22 cellular contexts compared by ENCODE assay signal in genomic region chr7:544528-545221, GRCh38. TPM values are rescaled to one million over a fixed set of nuclear protein-coding genes. Genes with fewer than 3 reads are reported as not detected.
DNase-seq lines count a peak whose midpoint lies in the region; ATAC-seq, FAIRE-seq and TF ChIP-seq lines count a peak whose summit lies in the region.
"Had no signal": no experiment of that assay in that cellular context is flagged by ENCODE, and none has a peak within 500 bp of the region (broad histone marks: within the 10 kb centered on the region; RNA-seq: fewer than 3 reads in every experiment).

No MANE protein-coding gene starts in this region.

- H3K36me3 ChIP-seq in K562 (ENCODE audit: control insufficient read depth, insufficient read depth, low read length) (no peaks in the 10 kb centered on the region), mucosa of descending colon (ENCODE audit: low read depth) (no peaks in the 10 kb centered on the region), PC-3 (ENCODE audit: low read depth, low read length) (no peaks in the 10 kb centered on the region)

- no peaks in the 10 kb centered on the region for H3K36me3 Mint-ChIP-seq in natural killer cell treated with Interleukin-12 subunit alpha and Interleukin-12 subunit beta and Interleukin-15 and Interleukin-18, amount 100 ng/mL, for 72 hours
- no peaks in the 10 kb centered on the region for H3K36me3 Mint-ChIP-seq in natural killer cell

- no peak overlapping the region for H3K27ac Mint-ChIP-seq in natural killer cell treated with Interleukin-12 subunit alpha and Interleukin-12 subunit beta and Interleukin-15 and Interleukin-18, amount 100 ng/mL, for 72 hours
- no peak overlapping the region for H3K27ac Mint-ChIP-seq in natural killer cell

- no peaks in the 10 kb centered on the region for H3K27me3 Mint-ChIP-seq in natural killer cell treated with Interleukin-12 subunit alpha and Interleukin-12 subunit beta and Interleukin-15 and Interleukin-18, amount 100 ng/mL, for 72 hours
- no peaks in the 10 kb centered on the region for H3K27me3 Mint-ChIP-seq in natural killer cell (ENCODE audit: low read depth in 2 of 2)
- H3K27me3 Mint-ChIP-seq: CD4-positive, alpha-beta memory T cell had no signal

- 46% methylated on average over 14 of the region's 14 CpGs for WGBS in K562 (ENCODE audit: insufficient coverage, low coverage, missing lambda C conversion rate)

- H3K9me3 ChIP-seq in K562 (replicated peaks; ENCODE audit: control insufficient read depth, insufficient read depth, low read depth, low read length), result no peaks in the 10 kb centered on the region
- no peaks in the 10 kb centered on the region for H3K9me3 ChIP-seq in mucosa of descending colon
- no peaks in the 10 kb centered on the region for H3K9me3 ChIP-seq in PC-3 (ENCODE audit: low read length)

- no peak for TF ChIP-seq POLR2A in K562 (conservative IDR thresholded peaks at IDR 0.05)

- no peak overlapping the region for H2AFZ ChIP-seq in K562 (ENCODE audit: low read depth, low read length)
- H2AFZ ChIP-seq in PC-3 (ENCODE audit: low read length), result no peak overlapping the region
- H2AFZ ChIP-seq: PC-9 had no signal

- no peaks in the 10 kb centered on the region for H3K9me3 Mint-ChIP-seq in natural killer cell treated with Interleukin-12 subunit alpha and Interleukin-12 subunit beta and Interleukin-15 and Interleukin-18, amount 100 ng/mL, for 72 hours
- H3K9me3 Mint-ChIP-seq in natural killer cell, result peaks cover 0 to 2% of the 10 kb centered on the region in 2 donors

- H3K27ac ChIP-seq in K562 (ENCODE audit: extremely low read depth, low read depth, low read length) (no peak overlapping the region), PC-3 (ENCODE audit: low read length) (no peak overlapping the region)

- no peak for TF ChIP-seq EP300 in K562 (IDR thresholded peaks at IDR 0.05; ENCODE audit: low read length)

- no peaks in the 10 kb centered on the region for H3K9me2 ChIP-seq in PC-3 (replicated peaks; ENCODE audit: low read length)

- intact Hi-C loops in natural killer cell (cut with micrococcal nuclease), result no loop called here
- intact Hi-C loops in K562 (cut with micrococcal nuclease), result no loop called here
- intact Hi-C loops in mucosa of descending colon (cut with DNase I, micrococcal nuclease), result no loop called here
- intact Hi-C loops in PC-3 (cut with micrococcal nuclease), result no loop called here

- no peaks in the 10 kb centered on the region for H3F3A ChIP-seq in PC-3 (ENCODE audit: low read length, unreplicated experiment)

- in situ Hi-C loops in K562 (cut with MboI), result no loop called here

- H3K27me3 ChIP-seq in K562 (ENCODE audit: control insufficient read depth in 2 of 2, insufficient read depth in 2 of 2, low read length in 2 of 2) (no peaks in the 10 kb centered on the region), PC-3 (ENCODE audit: low read length) (no peaks in the 10 kb centered on the region)

- H3K4me3 ChIP-seq in K562 (no peak overlapping the region), mucosa of descending colon (no peak overlapping the region), PC-3 (ENCODE audit: low read length) (no peak overlapping the region)
- H3K4me3 ChIP-seq: PC-9 had no signal

- ATAC-seq in natural killer cell treated with Interleukin-12 subunit alpha and Interleukin-12 subunit beta and Interleukin-15 and Interleukin-18, amount 100 ng/mL, for 72 hours, result no peak
- ATAC-seq in natural killer cell (no peak), K562 (no peak), mucosa of descending colon (no peak), PC-3 (no peak), GM21529 (IDR thresholded peaks at IDR 0.05; ENCODE audit: unreplicated experiment) (no peak)

- CTCF ChIA-PET in K562 (lab: Yijun Ruan, JAX; ENCODE audit: low intra/inter-chr PET ratio) (no interaction called here), PC-3 (lab: Charles Lee) (interaction anchor here (0.6 kb wide), 1 partner anchor 104 kb away, joined by 3 read pairs; no protein-coding TSS in a partner anchor)

- no TSS peak for BruUV-seq in K562 (replicated peaks; lab: Mats Ljungman, UMichigan)
- no TSS peak for BruUV-seq in PC-3 (replicated peaks; lab: Mats Ljungman, UMichigan)

- H3K4me1 ChIP-seq in K562 (replicated peaks in 1 of 2; ENCODE audit: control insufficient read depth in 2 of 2, insufficient read depth in 2 of 2, low read length in 2 of 2), result peaks cover 5 to 42% of the 10 kb centered on the region in 2 experiments; a peak in 4 of 5 replicates
- peaks cover 4% of the 10 kb centered on the region for H3K4me1 ChIP-seq in mucosa of descending colon (ENCODE audit: low read depth)
- peaks cover 39% of the 10 kb centered on the region for H3K4me1 ChIP-seq in PC-3 (ENCODE audit: insufficient read depth, low read length)

- peaks cover 0 to 3% of the 10 kb centered on the region in 2 donors for H3K4me1 Mint-ChIP-seq in natural killer cell treated with Interleukin-12 subunit alpha and Interleukin-12 subunit beta and Interleukin-15 and Interleukin-18, amount 100 ng/mL, for 72 hours (ENCODE audit: low read depth in 2 of 2)
- H3K4me1 Mint-ChIP-seq in natural killer cell, result no peaks in the 10 kb centered on the region
- H3K4me1 Mint-ChIP-seq: CD4-positive, alpha-beta memory T cell had no signal

- no peak for TF ChIP-seq CTCF in natural killer cell (IDR thresholded peaks at IDR 0.05)
- no peak for TF ChIP-seq CTCF in K562 (IDR thresholded peaks at IDR 0.05 in 2 of 3, conservative IDR thresholded peaks at IDR 0.05 in 1 of 3; ENCODE audit: insufficient read depth in 2 of 3, low read depth in 1 of 3, low read length in 3 of 3)
- no peak for TF ChIP-seq CTCF in mucosa of descending colon (IDR thresholded peaks at IDR 0.05)
- TF ChIP-seq CTCF in PC-3 (conservative IDR thresholded peaks at IDR 0.05; ENCODE audit: low read depth, low read length), result no peak

- H3K4me3 Mint-ChIP-seq in natural killer cell treated with Interleukin-12 subunit alpha and Interleukin-12 subunit beta and Interleukin-15 and Interleukin-18, amount 100 ng/mL, for 72 hours, result no peak overlapping the region
- no peak overlapping the region for H3K4me3 Mint-ChIP-seq in natural killer cell
- H3K4me3 Mint-ChIP-seq: CD4-positive, alpha-beta memory T cell had no signal

- H3K79me2 ChIP-seq in K562 (ENCODE audit: control insufficient read depth, insufficient read depth, low read length) (no peaks in the 10 kb centered on the region), PC-3 (ENCODE audit: low read length) (no peaks in the 10 kb centered on the region)

- H3K9ac ChIP-seq in K562 (ENCODE audit: insufficient read depth in 1 of 2, low read depth in 2 of 2, low read length in 2 of 2) (no peak overlapping the region), PC-3 (ENCODE audit: low read length) (no peak overlapping the region)

- H3K4me2 ChIP-seq in K562 (ENCODE audit: insufficient read depth, low read length) (no peak overlapping the region), PC-3 (ENCODE audit: low read length) (no peak overlapping the region)

- no peak for TF ChIP-seq RAD21 in K562 (CRISPR knock-in tag; conservative IDR thresholded peaks at IDR 0.05 in 1 of 2, IDR thresholded peaks at IDR 0.05 in 1 of 2)

- no peak for FAIRE-seq in K562 (lab: Jason Lieb, UNC)
- FAIRE-seq: G401.6 had no signal

- peak; percentile 25 for DNase-seq in natural killer cell treated with Interleukin-12 subunit alpha and Interleukin-12 subunit beta and Interleukin-15 and Interleukin-18, amount 100 ng/mL, for 72 hours (ENCODE audit: low spot score)
- no peak for DNase-seq in natural killer cell
- DNase-seq in K562 (ENCODE audit: extremely low read depth in 1 of 4, low spot score in 3 of 4), result no peak
- DNase-seq in mucosa of descending colon, result peak in 2 of 3 donors; percentile 22 to 36
- no peak for DNase-seq in PC-3
- DNase-seq in retina, result no peak
- DNase-seq: C1 segment of cervical spinal cord; CD4-positive, alpha-beta memory T cell; COR-L47; GOT3; HCEC 1CT; KBM-7; MV-4-11; NCI-H1105; NCI-H146; NCI-H2029; NCI-H446; NCI-H524 treated with DMSO at 0.1 percent for 48 hours; NCI-H774 had no signal

- POLR2A ChIA-PET in K562 (lab: Yijun Ruan, JAX) (interaction anchor here (0.6 to 0.9 kb wide), 2 partner anchors 18 to 30 kb away, joined by 3 to 4 read pairs; no protein-coding TSS in a partner anchor), PC-3 (lab: Charles Lee; ENCODE audit: unreplicated experiment) (no interaction called here)

- no peaks in the 10 kb centered on the region for H3K9me1 ChIP-seq in K562 (ENCODE audit: control insufficient read depth, insufficient read depth, low read length)

- no peaks in the 10 kb centered on the region for H4K20me1 ChIP-seq in K562 (replicated peaks; ENCODE audit: control insufficient read depth, insufficient read depth, low read length)
- no peaks in the 10 kb centered on the region for H4K20me1 ChIP-seq in PC-3 (ENCODE audit: low read length)

TF ChIP-seq in K562, 482 proteins besides CTCF, POLR2A, EP300 and RAD21 (continues in another document):
- TF ChIP-seq PHB2 (IDR thresholded peaks at IDR 0.05; ENCODE audit: low read depth) (no peak), BCOR (IDR thresholded peaks at IDR 0.05) (peak; percentile 69), HOXB6 (CRISPR knock-in tag; IDR thresholded peaks at IDR 0.05; ENCODE audit: borderline replicate concordance) (no peak), ZNF263 (CRISPR knock-in tag; IDR thresholded peaks at IDR 0.05; ENCODE audit: borderline replicate concordance) (no peak)

RNA-seq across cellular contexts. Expression of gene PDGFA, which starts 25.0 kb away (rescaled TPM):
- 1 to 10 TPM; 1.3 to 5.0 TPM for total RNA-seq in natural killer cell treated with Interleukin-12 subunit alpha and Interleukin-12 subunit beta and Interleukin-15 and Interleukin-18, amount 100 ng/mL, for 72 hours
- total RNA-seq in natural killer cell (1 to 10 TPM in 2 of 3 donors, under 1 TPM in 1; 0.86 to 2.0 (median 1.5) TPM), K562 (2014; rRNA removed) (8.1 and 10.0 TPM in 2 replicates), K562 (2014; rRNA removed; fragmentation: Illumina TruSeq; extraction: Trizol) (3.6 and 5.0 TPM in 2 replicates), K562 (2015; rRNA removed; fragmentation: Illumina TruSeq; extraction: Trizol) (4.6 and 6.1 TPM in 2 replicates), K562 (2021) (9.8 and 10.2 TPM in 2 replicates), mucosa of descending colon (10 to 100 TPM; 52.7 to 63.0 (median 57.5) TPM), PC-3 (2014; rRNA removed) (16.1 and 18.4 TPM in 2 replicates)
- total RNA-seq in K562 (2011; cell fraction: chromatin; rRNA removed; ENCODE audit: low replicate concordance), result 21.5 and 51.6 TPM in 2 replicates
- 36.1 and 57.4 TPM in 2 replicates for total RNA-seq in K562 (2011; cell fraction: nucleolus; rRNA removed)
- 30.2 and 38.4 TPM in 2 replicates for total RNA-seq in K562 (2011; cell fraction: nucleoplasm; rRNA removed)
- polyA plus RNA-seq in K562 (2011; rRNA removed) (7.9 TPM in 2 replicates), K562 (2014; fragmentation: Illumina TruSeq; extraction: Trizol) (2.5 and 4.7 TPM in 2 replicates), K562 (2014; fragmentation: Nextera tagmentation; extraction: Ambion mirVana) (1 to 10 TPM; 3.9 to 9.5 TPM), K562 (2014; rRNA removed) (2.6 and 3.6 TPM in 2 replicates)
- 5.2 and 10.8 TPM in 2 replicates for polyA plus RNA-seq in K562 (2011; cell fraction: cytosol; rRNA removed)
- polyA plus RNA-seq in K562 (2011; cell fraction: nucleus; rRNA removed), result 13.3 and 32.6 TPM in 2 replicates
- 6.4 and 9.1 TPM in 2 replicates for polyA plus RNA-seq in K562 (2012)
- polyA minus RNA-seq in K562 (2011; rRNA and poly(A)+ RNA removed), result 24.4 and 37.5 TPM in 2 replicates
- 34.5 and 45.2 TPM in 2 replicates for polyA minus RNA-seq in K562 (2011; cell fraction: cytosol; rRNA and poly(A)+ RNA removed)
- polyA minus RNA-seq in K562 (2011; cell fraction: nucleus; rRNA and poly(A)+ RNA removed), result 11.0 and 13.5 TPM in 2 replicates
- polyA plus RNA-seq: CD4-positive, alpha-beta memory T cell had no signal

Comparison
In these comparisons a context has a peak if more than half of its experiments do, and no peak if none do; other contexts are left out.
1. DNase-seq: peak in natural killer cell treated with Interleukin-12 subunit alpha and Interleukin-12 subunit beta and Interleukin-15 and Interleukin-18, amount 100 ng/mL, for 72 hours (single experiment) and mucosa of descending colon (2 of 3); none in natural killer cell (single experiment), K562 (0 of 4), PC-3 (single experiment) and retina (single experiment).